In genomic region chr10:14588084-14588937, GRCh38 we compare ENCODE assay signal across 8 cellular contexts.
DNase-seq lines count a peak whose midpoint lies in the region; ATAC-seq and TF ChIP-seq lines count a peak whose summit lies in the region.

No MANE protein-coding gene starts in this region.

- peaks cover 94% of the 10 kb centered on the region for H3K4me1 Mint-ChIP-seq in activated T-helper 1 cell treated with anti-CD3 and anti-CD28 coated beads, Interleukin-12 subunit alpha, Interleukin-12 subunit beta, Interleukin-2, Interleukin-4 antibody, amounts not matched to agents 30 ng/mL and 10 ng/mL and 1 ng/mL, durations not matched to agents 14 hours and 24 hours and 36 hours (ENCODE audit: low read depth)

- no peak overlapping the region for H3K4me3 ChIP-seq in smooth muscle cell

- no peaks in the 10 kb centered on the region for H3K9me3 ChIP-seq in smooth muscle cell (replicated peaks; ENCODE audit: low read depth)

- H3K27me3 ChIP-seq in foreskin keratinocyte = no peaks in the 10 kb centered on the region
- H3K27me3 ChIP-seq in smooth muscle cell (ENCODE audit: low read depth) = no peaks in the 10 kb centered on the region

- peak overlapping the region; percentile 97 for H3K27ac Mint-ChIP-seq in activated T-helper 1 cell treated with anti-CD3 and anti-CD28 coated beads, Interleukin-12 subunit alpha, Interleukin-12 subunit beta, Interleukin-2, Interleukin-4 antibody, amounts not matched to agents 30 ng/mL and 10 ng/mL and 1 ng/mL, durations not matched to agents 14 hours and 24 hours and 36 hours

- DNase-seq in activated gamma-delta T cell treated with Interleukin-2 at 50 U/mL for 16 hours (peak; percentile 32), activated gamma-delta T cell (lab: John Stamatoyannopoulos, UW) (no peak), foreskin keratinocyte (peak; percentile 44 to 64), smooth muscle cell (lab: John Stamatoyannopoulos, UW; ENCODE audit: unreplicated experiment) (peak; percentile 14), GDM1 (lab: John Stamatoyannopoulos, UW) (no peak), T-helper 9 cell (no peak)
- peak; percentile 52 for DNase-seq in activated T-helper 1 cell treated with anti-CD3 and anti-CD28 coated beads, Interleukin-12 subunit alpha, Interleukin-12 subunit beta, Interleukin-2, Interleukin-4 antibody, amounts not matched to agents 30 ng/mL and 10 ng/mL and 1 ng/mL, durations not matched to agents 14 hours and 24 hours and 36 hours (ENCODE audit: low spot score)

- H3K79me2 ChIP-seq in smooth muscle cell (ENCODE audit: low read depth) = peaks cover 28% of the 10 kb centered on the region

- peak; percentile 65 for ATAC-seq in HG03159 (IDR thresholded peaks at IDR 0.05; ENCODE audit: unreplicated experiment)
- ATAC-seq in foreskin keratinocyte = no peak

- no peak overlapping the region for H2AFZ ChIP-seq in smooth muscle cell (ENCODE audit: low read depth)

- H3K4me3 Mint-ChIP-seq in activated T-helper 1 cell treated with anti-CD3 and anti-CD28 coated beads, Interleukin-12 subunit alpha, Interleukin-12 subunit beta, Interleukin-2, Interleukin-4 antibody, amounts not matched to agents 30 ng/mL and 10 ng/mL and 1 ng/mL, durations not matched to agents 14 hours and 24 hours and 36 hours = peak overlapping the region; percentile 74

- H3K36me3 Mint-ChIP-seq in activated T-helper 1 cell treated with anti-CD3 and anti-CD28 coated beads, Interleukin-12 subunit alpha, Interleukin-12 subunit beta, Interleukin-2, Interleukin-4 antibody, amounts not matched to agents 30 ng/mL and 10 ng/mL and 1 ng/mL, durations not matched to agents 14 hours and 24 hours and 36 hours (ENCODE audit: low read depth) = peaks cover 50% of the 10 kb centered on the region

- peaks cover 38% of the 10 kb centered on the region for H4K20me1 ChIP-seq in smooth muscle cell (ENCODE audit: low read depth)

- peak overlapping the region; percentile 44 for H3K4me2 ChIP-seq in smooth muscle cell

- no peaks in the 10 kb centered on the region for H3K27me3 Mint-ChIP-seq in activated T-helper 1 cell treated with anti-CD3 and anti-CD28 coated beads, Interleukin-12 subunit alpha, Interleukin-12 subunit beta, Interleukin-2, Interleukin-4 antibody, amounts not matched to agents 30 ng/mL and 10 ng/mL and 1 ng/mL, durations not matched to agents 14 hours and 24 hours and 36 hours (ENCODE audit: insufficient read depth)

- no peaks in the 10 kb centered on the region for H3K36me3 ChIP-seq in smooth muscle cell (ENCODE audit: low read depth)

- intact Hi-C loops in activated T-helper 1 cell treated with anti-CD3 and anti-CD28 coated beads, Interleukin-12 subunit alpha, Interleukin-12 subunit beta, Interleukin-2, Interleukin-4 antibody, amounts not matched to agents 30 ng/mL and 10 ng/mL and 1 ng/mL, durations not matched to agents 14 hours and 24 hours and 36 hours (cut with micrococcal nuclease) = loop anchor here (1.0 to 5.0 kb wide), 9 partner anchors 17 to 369 kb away; partner anchors contain the start of genes CDNF, HSPA14, MEIG1 and MSANTD7

- no peak for TF ChIP-seq CTCF in foreskin keratinocyte (conservative IDR thresholded peaks at IDR 0.05)
- no peak for TF ChIP-seq CTCF in smooth muscle cell (IDR thresholded peaks at IDR 0.05; ENCODE audit: borderline replicate concordance, insufficient read depth, poor library complexity, severe bottlenecking)

- 43% methylated on average over 13 of the region's 13 CpGs for WGBS in smooth muscle cell (ENCODE audit: low lambda C conversion rate)

- no peaks in the 10 kb centered on the region for H3K9me3 Mint-ChIP-seq in activated T-helper 1 cell treated with anti-CD3 and anti-CD28 coated beads, Interleukin-12 subunit alpha, Interleukin-12 subunit beta, Interleukin-2, Interleukin-4 antibody, amounts not matched to agents 30 ng/mL and 10 ng/mL and 1 ng/mL, durations not matched to agents 14 hours and 24 hours and 36 hours

- H3K4me1 ChIP-seq in foreskin keratinocyte (peaks cover 12% of the 10 kb centered on the region), smooth muscle cell (ENCODE audit: low read depth) (peaks cover 6% of the 10 kb centered on the region)

- H3K9ac ChIP-seq in smooth muscle cell (ENCODE audit: low read depth) = peak overlapping the region; percentile 70

- no peaks in the 10 kb centered on the region for H3F3A ChIP-seq in smooth muscle cell (ENCODE audit: low read depth)

- H3K27ac ChIP-seq in foreskin keratinocyte = no peak overlapping the region
- peak overlapping the region; percentile 91 for H3K27ac ChIP-seq in smooth muscle cell (ENCODE audit: low read depth)

Comparison
In these comparisons a context has a peak if more than half of its experiments do, and no peak if none do; other contexts are left out.
1. DNase-seq: peak in activated gamma-delta T cell treated with Interleukin-2 at 50 U/mL for 16 hours (single experiment), activated T-helper 1 cell treated with anti-CD3 and anti-CD28 coated beads, Interleukin-12 subunit alpha, Interleukin-12 subunit beta, Interleukin-2, Interleukin-4 antibody, amounts not matched to agents 30 ng/mL and 10 ng/mL and 1 ng/mL, durations not matched to agents 14 hours and 24 hours and 36 hours (single experiment), foreskin keratinocyte (2 of 2) and smooth muscle cell (single experiment); none in activated gamma-delta T cell (single experiment), GDM1 (single experiment) and T-helper 9 cell (single experiment).